4 cellular contexts compared by ENCODE assay signal in the genomic region with DNA sequence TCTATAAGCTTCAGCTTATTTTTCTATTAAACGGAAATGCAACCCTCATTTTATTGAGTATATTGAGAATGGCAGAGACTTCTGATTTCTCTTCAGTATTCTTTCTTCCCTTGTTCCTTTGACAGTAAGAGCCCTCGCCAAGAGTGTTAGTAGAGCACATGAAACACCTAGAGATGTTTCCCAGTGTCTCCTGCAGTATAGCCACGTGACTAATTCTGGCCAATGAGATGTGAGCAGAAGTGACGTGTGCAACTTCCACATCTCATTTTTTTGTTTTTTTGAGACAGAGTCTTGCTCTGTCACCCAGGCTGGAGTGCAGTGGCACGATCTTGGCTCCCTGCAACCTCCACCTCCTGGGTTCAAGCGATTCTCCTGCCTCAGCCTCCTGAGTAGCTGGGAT. TPM values are rescaled to one million over a fixed set of nuclear protein-coding genes. Genes with fewer than 3 reads are reported as not detected.
"Had no signal": no experiment of that assay in that cellular context is flagged by ENCODE, and none has a peak within 500 bp of the region (broad histone marks: within the 10 kb centered on the region; RNA-seq: fewer than 3 reads in every experiment).

No MANE protein-coding gene starts in this region.

RNA-seq across cellular contexts. Expression of a gene that starts 19.0 kb away (rescaled TPM):
- total RNA-seq: activated B cell treated with CpG ODN at 0.5 μM for 24 hours; activated CD4-positive, alpha-beta memory T cell treated with anti-CD3 and anti-CD28 coated beads for 36 hours; activated T-helper 1 cell treated with anti-CD3 and anti-CD28 coated beads, Interleukin-12 subunit alpha, Interleukin-12 subunit beta, Interleukin-2, Interleukin-4 antibody, amounts not matched to agents 30 ng/mL and 10 ng/mL and 1 ng/mL, durations not matched to agents 14 hours and 24 hours and 36 hours; T-helper 17 cell had no signal
